9 cellular contexts compared by ENCODE assay signal in the genomic region with DNA sequence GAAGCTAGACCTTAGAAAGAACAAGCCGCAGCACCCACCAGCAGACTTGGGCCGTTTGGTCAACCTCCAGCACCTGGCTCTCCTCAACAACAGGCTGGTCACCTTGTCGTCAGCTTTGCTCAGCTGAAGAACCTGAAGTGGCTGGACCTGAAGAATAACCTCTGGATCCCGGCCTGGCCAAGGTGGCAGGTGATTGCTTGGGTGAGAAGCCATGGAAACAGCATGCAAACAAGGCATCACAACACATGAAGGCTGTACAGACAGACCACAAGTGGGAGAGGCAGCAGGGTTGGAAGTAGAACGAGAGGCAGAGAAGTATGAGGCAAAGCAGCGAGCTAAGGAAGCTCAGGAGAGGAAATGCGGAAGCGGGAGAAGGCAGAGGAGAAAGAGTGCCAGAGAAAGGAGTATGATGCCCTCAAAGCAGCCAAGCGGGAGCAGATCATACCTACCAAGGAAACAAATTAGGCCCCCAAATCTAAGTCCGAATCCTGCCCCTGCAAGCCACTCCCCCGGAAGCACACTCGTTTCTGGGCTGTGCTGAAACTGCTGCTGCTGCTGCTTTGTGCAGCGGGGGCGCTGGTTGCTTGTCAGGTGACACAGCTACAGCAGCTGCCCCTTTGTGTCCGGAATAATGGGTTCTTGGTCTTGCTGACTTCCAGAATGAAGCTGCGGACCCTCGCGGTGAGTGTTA.
A peak's percentile ranks its signal among the peaks of the same experiment; 100 is the strongest.
DNase-seq lines count a peak whose midpoint lies in the region; ATAC-seq and TF ChIP-seq lines count a peak whose summit lies in the region.
"Had no signal": no experiment of that assay in that cellular context is flagged by ENCODE, and none has a peak within 500 bp of the region (broad histone marks: within the 10 kb centered on the region; RNA-seq: fewer than 3 reads in every experiment).

No MANE protein-coding gene starts in this region.

- CTCF ChIA-PET in activated CD4-positive, alpha-beta T cell treated with anti-CD3 and anti-CD28 coated beads for 36 hours (lab: Charles Lee): no interaction called here
- CTCF ChIA-PET in activated CD8-positive, alpha-beta T cell treated with anti-CD3 and anti-CD28 coated beads for 36 hours (lab: Charles Lee): no interaction called here

- no peaks in the 10 kb centered on the region for H3K4me1 Mint-ChIP-seq in activated CD4-positive, alpha-beta T cell treated with anti-CD3 and anti-CD28 coated beads for 36 hours
- peaks cover 4% of the 10 kb centered on the region for H3K4me1 Mint-ChIP-seq in activated CD8-positive, alpha-beta T cell treated with anti-CD3 and anti-CD28 coated beads for 36 hours (ENCODE audit: low read depth)
- H3K4me1 Mint-ChIP-seq in stimulated activated effector memory CD8-positive, alpha-beta T cell treated with anti-CD3 and anti-CD28 coated beads, Interleukin-12 subunit alpha, Interleukin-12 subunit beta, amount 100 ng/mL, for 72 hours: no peaks in the 10 kb centered on the region

- no peak overlapping the region for H3K27ac Mint-ChIP-seq in activated CD4-positive, alpha-beta T cell treated with anti-CD3 and anti-CD28 coated beads for 36 hours
- no peak overlapping the region for H3K27ac Mint-ChIP-seq in activated CD8-positive, alpha-beta T cell treated with anti-CD3 and anti-CD28 coated beads for 36 hours
- H3K27ac Mint-ChIP-seq in stimulated activated effector memory CD8-positive, alpha-beta T cell treated with anti-CD3 and anti-CD28 coated beads, Interleukin-12 subunit alpha, Interleukin-12 subunit beta, amount 100 ng/mL, for 72 hours: no peak overlapping the region
- H3K27ac Mint-ChIP-seq: T-helper 1 cell treated with Interleukin-12 subunit alpha and Interleukin-12 subunit beta and Interleukin-4 antibody, amounts not matched to agents 30 μg/mL and 1 μg/mL, for 36 hours had no signal

- peaks cover 2% of the 10 kb centered on the region for H3K9me3 Mint-ChIP-seq in activated CD4-positive, alpha-beta T cell treated with anti-CD3 and anti-CD28 coated beads for 36 hours (ENCODE audit: low read depth)
- peaks cover 2% of the 10 kb centered on the region for H3K9me3 Mint-ChIP-seq in activated CD8-positive, alpha-beta T cell treated with anti-CD3 and anti-CD28 coated beads for 36 hours
- no peaks in the 10 kb centered on the region for H3K9me3 Mint-ChIP-seq in stimulated activated effector memory CD8-positive, alpha-beta T cell treated with anti-CD3 and anti-CD28 coated beads, Interleukin-12 subunit alpha, Interleukin-12 subunit beta, amount 100 ng/mL, for 72 hours

- TF ChIP-seq CTCF in activated CD8-positive, alpha-beta T cell treated with anti-CD3 and anti-CD28 coated beads for 36 hours (IDR thresholded peaks at IDR 0.05): no peak

- no peaks in the 10 kb centered on the region for H3K36me3 Mint-ChIP-seq in activated CD4-positive, alpha-beta T cell treated with anti-CD3 and anti-CD28 coated beads for 36 hours (ENCODE audit: low read depth)
- H3K36me3 Mint-ChIP-seq in activated CD8-positive, alpha-beta T cell treated with anti-CD3 and anti-CD28 coated beads for 36 hours (ENCODE audit: low read depth): no peaks in the 10 kb centered on the region
- no peaks in the 10 kb centered on the region for H3K36me3 Mint-ChIP-seq in stimulated activated effector memory CD8-positive, alpha-beta T cell treated with anti-CD3 and anti-CD28 coated beads, Interleukin-12 subunit alpha, Interleukin-12 subunit beta, amount 100 ng/mL, for 72 hours

- intact Hi-C loops in activated CD4-positive, alpha-beta T cell treated with anti-CD3 and anti-CD28 coated beads for 36 hours (cut with DNase I, micrococcal nuclease): no loop called here
- intact Hi-C loops in activated CD8-positive, alpha-beta T cell treated with anti-CD3 and anti-CD28 coated beads for 36 hours (cut with micrococcal nuclease): no loop called here
- intact Hi-C loops in left ventricle myocardium superior (cut with micrococcal nuclease): no loop called here

- no peaks in the 10 kb centered on the region for H3K27me3 Mint-ChIP-seq in activated CD4-positive, alpha-beta T cell treated with anti-CD3 and anti-CD28 coated beads for 36 hours
- no peaks in the 10 kb centered on the region for H3K27me3 Mint-ChIP-seq in activated CD8-positive, alpha-beta T cell treated with anti-CD3 and anti-CD28 coated beads for 36 hours

- no peak for ATAC-seq in activated CD4-positive, alpha-beta T cell treated with anti-CD3 and anti-CD28 coated beads for 36 hours
- peak; percentile 51 for ATAC-seq in activated CD8-positive, alpha-beta T cell treated with anti-CD3 and anti-CD28 coated beads for 36 hours
- peak; percentile 71 for ATAC-seq in stimulated activated effector memory CD8-positive, alpha-beta T cell treated with anti-CD3 and anti-CD28 coated beads, Interleukin-12 subunit alpha, Interleukin-12 subunit beta, amount 100 ng/mL, for 72 hours
- ATAC-seq in GM21723 (IDR thresholded peaks at IDR 0.05; ENCODE audit: unreplicated experiment) (no peak), left ventricle myocardium superior (no peak), HG03045 (IDR thresholded peaks at IDR 0.05; ENCODE audit: unreplicated experiment) (no peak)

- peak; percentile 13 for DNase-seq in activated CD4-positive, alpha-beta T cell treated with anti-CD3 and anti-CD28 coated beads for 36 hours
- no peak for DNase-seq in activated CD4-positive, alpha-beta T cell treated with anti-CD3 and anti-CD28 coated beads for 1 hour
- peak; percentile 86 for DNase-seq in NCI-H146 treated with DMSO at 0.1 percent for 48 hours (lab: John Stamatoyannopoulos, UW; ENCODE audit: unreplicated experiment)
- peak; percentile 16 for DNase-seq in activated CD8-positive, alpha-beta T cell treated with anti-CD3 and anti-CD28 coated beads for 36 hours
- no peak for DNase-seq in stimulated activated effector memory CD8-positive, alpha-beta T cell treated with anti-CD3 and anti-CD28 coated beads, Interleukin-12 subunit alpha, Interleukin-12 subunit beta, amount 100 ng/mL, for 72 hours (ENCODE audit: low spot score in 2 of 2)
- DNase-seq in left ventricle myocardium superior: no peak

- POLR2A ChIA-PET in activated CD4-positive, alpha-beta T cell treated with anti-CD3 and anti-CD28 coated beads for 36 hours (lab: Charles Lee): no interaction called here
- POLR2A ChIA-PET in activated CD8-positive, alpha-beta T cell treated with anti-CD3 and anti-CD28 coated beads for 36 hours (lab: Charles Lee): no interaction called here

- peak overlapping the region; percentile 0 for H3K4me3 Mint-ChIP-seq in activated CD4-positive, alpha-beta T cell treated with anti-CD3 and anti-CD28 coated beads for 36 hours
- H3K4me3 Mint-ChIP-seq in activated CD8-positive, alpha-beta T cell treated with anti-CD3 and anti-CD28 coated beads for 36 hours: peak overlapping the region; percentile 47
- H3K4me3 Mint-ChIP-seq in stimulated activated effector memory CD8-positive, alpha-beta T cell treated with anti-CD3 and anti-CD28 coated beads, Interleukin-12 subunit alpha, Interleukin-12 subunit beta, amount 100 ng/mL, for 72 hours: peak overlapping the region; percentile 53
- H3K4me3 Mint-ChIP-seq: T-helper 1 cell treated with Interleukin-12 subunit alpha and Interleukin-12 subunit beta and Interleukin-4 antibody, amounts not matched to agents 30 μg/mL and 1 μg/mL, for 36 hours had no signal

Comparison
In these comparisons a context has a peak if more than half of its experiments do, and no peak if none do; other contexts are left out.
1. DNase-seq: peak in activated CD4-positive, alpha-beta T cell treated with anti-CD3 and anti-CD28 coated beads for 36 hours (single experiment), NCI-H146 treated with DMSO at 0.1 percent for 48 hours (single experiment) and activated CD8-positive, alpha-beta T cell treated with anti-CD3 and anti-CD28 coated beads for 36 hours (single experiment); none in activated CD4-positive, alpha-beta T cell treated with anti-CD3 and anti-CD28 coated beads for 1 hour (single experiment), stimulated activated effector memory CD8-positive, alpha-beta T cell treated with anti-CD3 and anti-CD28 coated beads, Interleukin-12 subunit alpha, Interleukin-12 subunit beta, amount 100 ng/mL, for 72 hours (0 of 2) and left ventricle myocardium superior (single experiment).
2. ATAC-seq: peak in activated CD8-positive, alpha-beta T cell treated with anti-CD3 and anti-CD28 coated beads for 36 hours (single experiment) and stimulated activated effector memory CD8-positive, alpha-beta T cell treated with anti-CD3 and anti-CD28 coated beads, Interleukin-12 subunit alpha, Interleukin-12 subunit beta, amount 100 ng/mL, for 72 hours (single experiment); none in activated CD4-positive, alpha-beta T cell treated with anti-CD3 and anti-CD28 coated beads for 36 hours (single experiment), GM21723 (single experiment), left ventricle myocardium superior (single experiment) and HG03045 (single experiment).
3. H3K4me3 Mint-ChIP-seq: peak in every context shown above with its lines; median percentile 53 in stimulated activated effector memory CD8-positive, alpha-beta T cell treated with anti-CD3 and anti-CD28 coated beads, Interleukin-12 subunit alpha, Interleukin-12 subunit beta, amount 100 ng/mL, for 72 hours; 47 in activated CD8-positive, alpha-beta T cell treated with anti-CD3 and anti-CD28 coated beads for 36 hours; 0 in activated CD4-positive, alpha-beta T cell treated with anti-CD3 and anti-CD28 coated beads for 36 hours.